ENCODE assay signal across 17 cellular contexts in genomic region chr11:83294208-83294607, GRCh38. TPM values are rescaled to one million over a fixed set of nuclear protein-coding genes. Genes with fewer than 3 reads are reported as not detected.
DNase-seq lines count a peak whose midpoint lies in the region; ATAC-seq, FAIRE-seq and TF ChIP-seq lines count a peak whose summit lies in the region.
"Had no signal": no experiment of that assay in that cellular context is flagged by ENCODE, and none has a peak within 500 bp of the region (broad histone marks: within the 10 kb centered on the region; RNA-seq: fewer than 3 reads in every experiment).

No MANE protein-coding gene starts in this region.

- H3K4me2 ChIP-seq in A549 (no peak overlapping the region), K562 (ENCODE audit: insufficient read depth, low read length) (no peak overlapping the region), neural cell (ENCODE audit: low read length) (no peak overlapping the region)

- H3K9ac ChIP-seq in K562 (ENCODE audit: insufficient read depth in 1 of 2, low read depth in 2 of 2, low read length in 2 of 2) (no peak overlapping the region), neural cell (ENCODE audit: low read length) (peak overlapping the region; percentile 55)
- H3K9ac ChIP-seq: GM23248 had no signal

- H3K9me3 ChIP-seq in A549, result no peaks in the 10 kb centered on the region
- H3K9me3 ChIP-seq in HEK293 (ENCODE audit: control insufficient read depth, insufficient read depth, low read depth, low read length), result no peaks in the 10 kb centered on the region
- H3K9me3 ChIP-seq in K562 (replicated peaks; ENCODE audit: control insufficient read depth, insufficient read depth, low read depth, low read length), result no peaks in the 10 kb centered on the region
- no peaks in the 10 kb centered on the region for H3K9me3 ChIP-seq in neural cell (ENCODE audit: low read length)
- H3K9me3 ChIP-seq: Caco-2 had no signal

- no peak for TF ChIP-seq RAD21 in A549 (conservative IDR thresholded peaks at IDR 0.05 in 1 of 2, IDR thresholded peaks at IDR 0.05 in 1 of 2)
- no peak for TF ChIP-seq RAD21 in K562 (CRISPR knock-in tag; conservative IDR thresholded peaks at IDR 0.05 in 1 of 2, IDR thresholded peaks at IDR 0.05 in 1 of 2)
- TF ChIP-seq RAD21 in neural cell (conservative IDR thresholded peaks at IDR 0.05), result no peak

- CTCF ChIA-PET in A549 (lab: Yijun Ruan, JAX) (interaction anchor here (2.9 to 8.4 kb wide), 3 partner anchors 12 to 526 kb away, joined by 14 to 77 read pairs (median 51); no protein-coding TSS in a partner anchor), HEK293 (lab: Yijun Ruan, JAX) (interaction anchor here (1.2 kb wide), 1 partner anchor 46 kb away, joined by 3 read pairs; no protein-coding TSS in a partner anchor), K562 (lab: Yijun Ruan, JAX; ENCODE audit: low intra/inter-chr PET ratio) (no interaction called here)

- FAIRE-seq in A549 (lab: Jason Lieb, UNC) (no peak), K562 (lab: Jason Lieb, UNC) (no peak)
- FAIRE-seq: D721Med, G401.6, GM12892, GM18507 had no signal

- H3F3A ChIP-seq in neural cell (ENCODE audit: insufficient read depth, low read length, poor library complexity, severe bottlenecking), result no peaks in the 10 kb centered on the region

- H3K4me1 ChIP-seq in A549 (no peaks in the 10 kb centered on the region), HEK293 (ENCODE audit: control insufficient read depth, insufficient read depth, low read length) (no peaks in the 10 kb centered on the region), K562 (replicated peaks in 1 of 2; ENCODE audit: control insufficient read depth in 2 of 2, insufficient read depth in 2 of 2, low read length in 2 of 2) (no peaks in the 10 kb centered on the region; a peak in 1 of 5 replicates)
- H3K4me1 ChIP-seq: Caco-2 had no signal

- no peaks in the 10 kb centered on the region for H3K9me2 ChIP-seq in neural cell (ENCODE audit: insufficient read depth, low read length)

- TF ChIP-seq POLR2A in A549 (IDR thresholded peaks at IDR 0.05; ENCODE audit: low read length) (no peak), K562 (conservative IDR thresholded peaks at IDR 0.05) (no peak)

- H4K20me1 ChIP-seq in K562 (replicated peaks; ENCODE audit: control insufficient read depth, insufficient read depth, low read length) (no peaks in the 10 kb centered on the region; the same call in 1 of the 2 replicates), neural cell (ENCODE audit: insufficient read depth) (no peaks in the 10 kb centered on the region)

- H3K27ac ChIP-seq in A549 (no peak overlapping the region), HEK293 (ENCODE audit: extremely low read depth, low read depth, low read length) (no peak overlapping the region), K562 (ENCODE audit: extremely low read depth, low read depth, low read length) (no peak overlapping the region), neural cell (ENCODE audit: low read length) (peak overlapping the region; percentile 94)
- H3K27ac ChIP-seq: C4-2B, GM23248 had no signal

- H3K27me3 ChIP-seq in K562 (ENCODE audit: control insufficient read depth in 2 of 2, insufficient read depth in 2 of 2, low read length in 2 of 2) (peaks cover 0 to 5% of the 10 kb centered on the region in 2 experiments; a peak in 4 of 5 replicates), neural cell (ENCODE audit: insufficient read depth, low read depth, low read length) (no peaks in the 10 kb centered on the region)

- BruUV-seq in K562 (replicated peaks; lab: Mats Ljungman, UMichigan), result no TSS peak

- DNase-seq in A549 (ENCODE audit: low read depth in 1 of 2, low spot score in 1 of 2) (no peak), K562 (ENCODE audit: extremely low read depth in 1 of 4, low spot score in 3 of 4) (no peak), MV-4-11 (lab: John Stamatoyannopoulos, UW) (no peak)
- DNase-seq: ACHN; Caco-2; CD4-positive, alpha-beta T cell; GM23248; H7 had no signal

- TF ChIP-seq CTCF in A549 (IDR thresholded peaks at IDR 0.05) (no peak), HEK293 (tag by site-specific recombination; IDR thresholded peaks at IDR 0.05) (no peak), K562 (IDR thresholded peaks at IDR 0.05 in 2 of 3, conservative IDR thresholded peaks at IDR 0.05 in 1 of 3; ENCODE audit: insufficient read depth in 2 of 3, low read depth in 1 of 3, low read length in 3 of 3) (no peak), neural cell (IDR thresholded peaks at IDR 0.05; ENCODE audit: poor library complexity, severe bottlenecking) (no peak)

- H3K4me3 ChIP-seq in A549 (no peak overlapping the region), HEK293 (ENCODE audit: low read depth, low read length) (no peak overlapping the region), K562 (no peak overlapping the region), neural cell (ENCODE audit: low read length) (no peak overlapping the region)
- H3K4me3 ChIP-seq: GM23248 had no signal

- H3K79me2 ChIP-seq in K562 (ENCODE audit: control insufficient read depth, insufficient read depth, low read length) (no peaks in the 10 kb centered on the region), neural cell (replicated peaks; ENCODE audit: insufficient read depth, low read length) (no peaks in the 10 kb centered on the region)

- in situ Hi-C loops in K562 (cut with MboI), result no loop called here

- POLR2A ChIA-PET in A549 (lab: Yijun Ruan, JAX) (no interaction called here), HEK293 (lab: Yijun Ruan, JAX) (no interaction called here), K562 (lab: Yijun Ruan, JAX) (interaction anchor here (0.6 to 1.5 kb wide), 2 partner anchors 13 to 152 kb away, joined by 3 to 6 read pairs; no protein-coding TSS in a partner anchor)

- H3K9me1 ChIP-seq in K562 (ENCODE audit: control insufficient read depth, insufficient read depth, low read length), result no peaks in the 10 kb centered on the region

- ATAC-seq in A549 (no peak), K562 (peak; percentile 51; the same call in 2 of the 3 replicates), HG03135 (IDR thresholded peaks at IDR 0.05; ENCODE audit: unreplicated experiment) (no peak)
- ATAC-seq: HCT116 had no signal

- TF ChIP-seq EP300 in A549 (IDR thresholded peaks at IDR 0.05) (no peak), K562 (IDR thresholded peaks at IDR 0.05; ENCODE audit: low read length) (no peak), neural cell (conservative IDR thresholded peaks at IDR 0.05; ENCODE audit: poor library complexity, severe bottlenecking) (no peak)

- intact Hi-C loops in K562 (cut with micrococcal nuclease), result loop anchor here (5.0 kb wide), 1 partner anchor 428 kb away; no protein-coding TSS in a partner anchor

- 43% methylated on average over 4 of the region's 4 CpGs for WGBS in A549 (ENCODE audit: missing lambda C conversion rate)
- 14% methylated on average over 4 of the region's 4 CpGs for WGBS in K562 (ENCODE audit: insufficient coverage, low coverage, missing lambda C conversion rate)

- H2AFZ ChIP-seq in K562 (ENCODE audit: low read depth, low read length) (no peak overlapping the region), neural cell (ENCODE audit: low read depth, low read length) (no peak overlapping the region)
- H2AFZ ChIP-seq: GM23248 had no signal

- H3K36me3 ChIP-seq in HEK293 (ENCODE audit: control insufficient read depth in 2 of 2, insufficient read depth in 1 of 2, low read length in 2 of 2) (no peaks in the 10 kb centered on the region), K562 (ENCODE audit: control insufficient read depth, insufficient read depth, low read length) (no peaks in the 10 kb centered on the region), neural cell (ENCODE audit: insufficient read depth, low read length) (no peaks in the 10 kb centered on the region)

TF ChIP-seq in HEK293, 187 proteins besides CTCF, POLR2A, EP300 and RAD21 (continues in another document):
- TF ChIP-seq ZNF701 (tag by site-specific recombination; IDR thresholded peaks at IDR 0.05) (no peak), MYNN (tag by site-specific recombination; IDR thresholded peaks at IDR 0.05; ENCODE audit: borderline replicate concordance) (no peak), ZNF529 (tag by site-specific recombination; IDR thresholded peaks at IDR 0.05; ENCODE audit: insufficient replicate concordance) (no peak)

TF ChIP-seq in K562, 482 proteins besides CTCF, POLR2A, EP300 and RAD21 (continues in another document):
- no peak for TF ChIP-seq ZNF311 (CRISPR knock-in tag; IDR thresholded peaks at IDR 0.05)
- no peak for TF ChIP-seq TEAD2 (tag; IDR thresholded peaks at IDR 0.05)
- TF ChIP-seq ZNF584 (CRISPR knock-in tag; IDR thresholded peaks at IDR 0.05; ENCODE audit: low read depth), result no peak
- TF ChIP-seq IFI16 (CRISPR knock-in tag; IDR thresholded peaks at IDR 0.05), result no peak

TF ChIP-seq in neural cell, 6 proteins besides CTCF, POLR2A, EP300 and RAD21 (continues in another document):
- TF ChIP-seq EZH2 (IDR thresholded peaks at IDR 0.05; ENCODE audit: borderline replicate concordance, insufficient read depth, low read length, poor library complexity, severe bottlenecking) (no peak), MXI1 (conservative IDR thresholded peaks at IDR 0.05; ENCODE audit: poor library complexity, severe bottlenecking) (no peak), POLR2AphosphoS5 (IDR thresholded peaks at IDR 0.05) (no peak)

RNA-seq across cellular contexts. Expression of gene CCDC90B, which starts 8.0 kb away (rescaled TPM):
- 57.4 and 80.5 TPM in 2 replicates for polyA plus RNA-seq in A549 (2011; rRNA removed)
- 21.7 and 22.3 TPM in 2 replicates for polyA plus RNA-seq in A549 (2012; cell fraction: cytosol; rRNA removed)
- 9.0 and 9.2 TPM in 2 replicates for polyA plus RNA-seq in A549 (2012; cell fraction: nucleus; rRNA removed)
- polyA plus RNA-seq in A549 (2017; fragmentation: RNase III; extraction: RNeasy Plus Mini Kit Qiagen cat#74134 plus additional on column Dnase treatment), result 63.7 to 65.9 TPM (median 65.5 TPM) in 3 replicates
- polyA minus RNA-seq in A549 (2011; rRNA and poly(A)+ RNA removed), result 19.3 and 22.7 TPM in 2 replicates
- 17.5 and 35.0 TPM in 2 replicates for total RNA-seq in K562 (2011; cell fraction: chromatin; rRNA removed; ENCODE audit: low replicate concordance)
- 17.8 and 19.7 TPM in 2 replicates for total RNA-seq in K562 (2011; cell fraction: nucleolus; rRNA removed)
- total RNA-seq in K562 (2011; cell fraction: nucleoplasm; rRNA removed), result 24.1 and 28.1 TPM in 2 replicates
- 38.1 and 42.6 TPM in 2 replicates for total RNA-seq in K562 (2014; rRNA removed)
- 51.8 and 54.6 TPM in 2 replicates for total RNA-seq in K562 (2014; rRNA removed; fragmentation: Illumina TruSeq; extraction: Trizol)
- total RNA-seq in K562 (2015; rRNA removed; fragmentation: Illumina TruSeq; extraction: Trizol), result 51.7 and 58.6 TPM in 2 replicates
- 26.6 and 31.1 TPM in 2 replicates for total RNA-seq in K562 (2021)
- polyA plus RNA-seq in K562 (2011; rRNA removed), result 30.3 and 37.9 TPM in 2 replicates
- polyA plus RNA-seq in K562 (2011; cell fraction: cytosol; rRNA removed), result 13.7 and 18.2 TPM in 2 replicates
- 16.9 and 21.4 TPM in 2 replicates for polyA plus RNA-seq in K562 (2011; cell fraction: nucleus; rRNA removed)
- 37.4 and 46.9 TPM in 2 replicates for polyA plus RNA-seq in K562 (2012)
- polyA plus RNA-seq in K562 (2014; fragmentation: Illumina TruSeq; extraction: Trizol), result 44.8 and 50.5 TPM in 2 replicates
- polyA plus RNA-seq in K562 (2014; fragmentation: Nextera tagmentation; extraction: Ambion mirVana), result 10 to 100 TPM; 60.6 to 63.6 TPM
- 41.5 and 57.0 TPM in 2 replicates for polyA plus RNA-seq in K562 (2014; rRNA removed)
- 36.2 and 39.7 TPM in 2 replicates for polyA minus RNA-seq in K562 (2011; rRNA and poly(A)+ RNA removed)
- 13.9 and 14.4 TPM in 2 replicates for polyA minus RNA-seq in K562 (2011; cell fraction: cytosol; rRNA and poly(A)+ RNA removed)
- polyA minus RNA-seq in K562 (2011; cell fraction: nucleus; rRNA and poly(A)+ RNA removed), result 30.0 and 37.3 TPM in 2 replicates
- 351 and 358 TPM in 2 replicates for polyA plus RNA-seq in neural cell
- 233 and 249 TPM in 2 replicates for polyA minus RNA-seq in neural cell
